ENCODE assay signal across 13 cellular contexts in the genomic region with DNA sequence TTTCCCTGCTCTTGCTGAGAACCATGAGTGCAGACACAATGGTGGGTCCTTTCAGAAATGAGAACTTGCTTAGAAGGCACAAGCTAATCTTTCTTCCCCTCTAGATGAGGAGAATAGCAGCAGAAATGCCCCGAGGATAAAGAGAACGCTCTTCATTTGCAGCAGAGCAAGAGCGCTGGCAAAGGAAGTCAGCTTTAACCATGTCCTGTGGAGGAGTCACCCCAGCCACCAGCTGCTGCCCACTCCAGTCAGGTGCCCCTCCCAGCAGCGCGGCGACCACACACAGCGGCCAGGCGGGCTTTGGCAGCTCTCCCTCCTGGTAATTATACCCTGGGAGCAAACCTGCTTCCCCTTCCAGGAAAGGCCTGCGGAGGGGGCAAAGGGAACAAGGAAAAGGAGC. TPM values are rescaled to one million over a fixed set of nuclear protein-coding genes. Genes with fewer than 3 reads are reported as not detected.
A peak's percentile ranks its signal among the peaks of the same experiment; 100 is the strongest.
DNase-seq lines count a peak whose midpoint lies in the region; ATAC-seq and TF ChIP-seq lines count a peak whose summit lies in the region.
"Had no signal": no experiment of that assay in that cellular context is flagged by ENCODE, and none has a peak within 500 bp of the region (broad histone marks: within the 10 kb centered on the region; RNA-seq: fewer than 3 reads in every experiment).

No MANE protein-coding gene starts in this region.

- H3K4me1 ChIP-seq in SJCRH30, result peaks cover 29% of the 10 kb centered on the region
- peaks cover 0 to 53% (median 0%) of the 10 kb centered on the region in 3 donors for H3K4me1 ChIP-seq in gastroesophageal sphincter

- H3K36me3 ChIP-seq in SJCRH30, result peaks cover 25% of the 10 kb centered on the region
- peaks cover 0 to 99% of the 10 kb centered on the region in 2 donors for H3K36me3 ChIP-seq in gastroesophageal sphincter

- ATAC-seq in GM18909 (IDR thresholded peaks at IDR 0.05; ENCODE audit: poor library complexity, unreplicated experiment) (peak; percentile 6), gastroesophageal sphincter (no peak)
- ATAC-seq: Panc1 had no signal

- H3K27ac ChIP-seq in SJCRH30 (peak overlapping the region; percentile 54), gastroesophageal sphincter (peak overlapping the region in 2 of 4 donors; percentile 11 to 17)

- CTCF ChIA-PET in activated naive CD4-positive, alpha-beta T cell treated with anti-CD3 and anti-CD28 coated beads for 36 hours (lab: Charles Lee), result interaction anchor here (1.0 to 1.2 kb wide), 3 partner anchors 8 to 418 kb away, joined by 3 to 4 read pairs (median 3); no protein-coding TSS in a partner anchor

- H3K4me3 Mint-ChIP-seq in activated naive CD4-positive, alpha-beta T cell treated with anti-CD3 and anti-CD28 coated beads for 36 hours, result no peak overlapping the region

- H3K4me3 ChIP-seq in SJCRH30 (no peak overlapping the region), gastroesophageal sphincter (no peak overlapping the region)

- no peaks in the 10 kb centered on the region for H3K27me3 Mint-ChIP-seq in activated naive CD4-positive, alpha-beta T cell treated with anti-CD3 and anti-CD28 coated beads for 36 hours (ENCODE audit: low read depth)

- TF ChIP-seq CTCF in gastroesophageal sphincter (IDR thresholded peaks at IDR 0.05), result no peak

- DNase-seq in C1 segment of cervical spinal cord (lab: John Stamatoyannopoulos, UW) (peak in 8 of 14 donors; percentile 17 to 86 (median 43)), SJCRH30 (peak; percentile 98 to 99), hypothalamus (lab: John Stamatoyannopoulos, UW) (peak in 29 of 51 donors; percentile 12 to 65 (median 52)), RPMI8226 (no peak)
- no peak for DNase-seq in activated naive CD4-positive, alpha-beta T cell treated with anti-CD3 and anti-CD28 coated beads for 36 hours
- no peak for DNase-seq in stimulated activated naive CD4-positive, alpha-beta T cell treated with Interleukin-2 at 50 U/mL for 16 hours (lab: John Stamatoyannopoulos, UW)
- DNase-seq: activated CD4-positive, alpha-beta T cell treated with anti-CD3 and anti-CD28 coated beads for 4 hours; amniotic stem cell; GOT3; islet precursor cell had no signal

- H3K27me3 ChIP-seq in SJCRH30, result no peaks in the 10 kb centered on the region
- H3K27me3 ChIP-seq in gastroesophageal sphincter, result no peaks in the 10 kb centered on the region

- H3K9me3 ChIP-seq in SJCRH30 (replicated peaks) (no peaks in the 10 kb centered on the region), gastroesophageal sphincter (no peaks in the 10 kb centered on the region)

- no peak for TF ChIP-seq EP300 in gastroesophageal sphincter (IDR thresholded peaks at IDR 0.05)

- WGBS in gastroesophageal sphincter (ENCODE audit: low coverage in 1 of 2), 2 donors, result 27 to 60% methylated on average over 2 to 3 of the region's 9 CpGs

- H3K27ac Mint-ChIP-seq in activated naive CD4-positive, alpha-beta T cell treated with anti-CD3 and anti-CD28 coated beads for 36 hours, result no peak overlapping the region

- H3K36me3 Mint-ChIP-seq in activated naive CD4-positive, alpha-beta T cell treated with anti-CD3 and anti-CD28 coated beads for 36 hours (ENCODE audit: low read depth), result peaks cover 23% of the 10 kb centered on the region

- no peaks in the 10 kb centered on the region for H3K9me3 Mint-ChIP-seq in activated naive CD4-positive, alpha-beta T cell treated with anti-CD3 and anti-CD28 coated beads for 36 hours

- peaks cover 12% of the 10 kb centered on the region for H3K4me1 Mint-ChIP-seq in activated naive CD4-positive, alpha-beta T cell treated with anti-CD3 and anti-CD28 coated beads for 36 hours (ENCODE audit: low read depth)

- no peak for TF ChIP-seq POLR2A in gastroesophageal sphincter (IDR thresholded peaks at IDR 0.05)

- intact Hi-C loops in activated naive CD4-positive, alpha-beta T cell treated with anti-CD3 and anti-CD28 coated beads for 36 hours (cut with micrococcal nuclease), result no loop called here

RNA-seq across cellular contexts. Expression of gene EMILIN3, which starts 42.4 kb away (rescaled TPM):
- total RNA-seq in SJCRH30 (2014; rRNA removed; shearing (Covaris generic)), result 11.7 and 12.0 TPM in 2 replicates
- 1 to 10 TPM; 1.1 to 3.6 (median 2.9) TPM for total RNA-seq in gastroesophageal sphincter
- total RNA-seq in activated naive CD4-positive, alpha-beta T cell treated with anti-CD3 and anti-CD28 coated beads for 36 hours, result not detected

Comparison
In these comparisons a context has a peak if more than half of its experiments do, and no peak if none do; other contexts are left out.
1. DNase-seq: peak in C1 segment of cervical spinal cord (8 of 14), SJCRH30 (2 of 2) and hypothalamus (29 of 51); none in RPMI8226 (single experiment), activated naive CD4-positive, alpha-beta T cell treated with anti-CD3 and anti-CD28 coated beads for 36 hours (single experiment) and stimulated activated naive CD4-positive, alpha-beta T cell treated with Interleukin-2 at 50 U/mL for 16 hours (single experiment).